21 cellular contexts compared by ENCODE assay signal in the genomic region with DNA sequence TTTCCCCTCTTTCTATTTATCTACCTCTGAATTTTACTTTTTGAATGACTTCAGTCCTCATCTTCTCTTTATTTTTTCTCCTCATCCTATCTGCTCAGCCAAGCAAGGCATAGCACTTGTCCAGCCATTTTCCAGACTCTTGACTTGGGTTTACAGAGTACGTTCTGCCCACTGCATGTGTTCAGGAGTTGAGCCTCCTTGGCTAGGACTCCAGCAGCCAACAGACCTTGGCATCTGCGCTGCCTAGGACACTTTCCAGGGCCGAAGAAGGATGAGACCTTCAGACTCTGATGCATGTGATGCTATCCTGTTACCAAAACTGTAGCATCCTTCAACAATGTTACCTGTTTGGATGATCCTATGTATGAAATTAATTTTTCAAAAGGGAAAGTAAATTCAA.
"Had no signal": no experiment of that assay in that cellular context is flagged by ENCODE, and none has a peak within 500 bp of the region (broad histone marks: within the 10 kb centered on the region; RNA-seq: fewer than 3 reads in every experiment).

No MANE protein-coding gene starts in this region.

- H3K36me3 ChIP-seq: MG63, SJSA1 had no signal

- H3K9me3 ChIP-seq: SJSA1 had no signal

- DNase-seq: Karpas-422, KG1, MG63, NCI-H1092, NCI-H1105 treated with DMSO at 0.1 percent for 48 hours, NCI-H1417 treated with DMSO at 0.1 percent for 48 hours, NCI-H146, NCI-H1694 treated with DMSO at 0.1 percent for 48 hours, NCI-H1930, NCI-H2081, NCI-H2107, NCI-H2227 treated with DMSO at 0.1 percent for 48 hours, NCI-H524, NCI-H526 treated with DMSO at 0.1 percent for 48 hours, NCI-H774, Right ventricle myocardium superior, RPMI8226, SIG-M5 had no signal

- FAIRE-seq: RCC 7860 had no signal

- H3K27me3 ChIP-seq: MG63, SJSA1 had no signal

- H3K4me1 ChIP-seq: SJSA1 had no signal

- H3K4me3 ChIP-seq: MG63, SJSA1, SK-N-MC had no signal

- H3K27ac ChIP-seq: SJSA1, SK-N-MC had no signal
